1 cellular context compared by ENCODE assay signal in genomic region chr14:99872786-99873440, GRCh38.
TF ChIP-seq lines count a peak whose summit lies in the region.

No MANE protein-coding gene starts in this region.

TF ChIP-seq in HEK293, 187 proteins besides CTCF, POLR2A, EP300 and RAD21 (continued from another document):
- TF ChIP-seq PRDM10 (tag by site-specific recombination; IDR thresholded peaks at IDR 0.05) (0 out of 2 replicates have a peak, but pooled peaks have one; percentile 11), GLI2 (tag by site-specific recombination; IDR thresholded peaks at IDR 0.05; ENCODE audit: borderline replicate concordance, low read depth) (peak; percentile 7; the same call in 1 of the 2 replicates), ZBTB17 (tag by site-specific recombination; IDR thresholded peaks at IDR 0.05) (peak; percentile 74), INSM2 (tag by site-specific recombination; IDR thresholded peaks at IDR 0.05) (0 out of 2 replicates have a peak, but pooled peaks have one; percentile 13), ZNF174 (tag by site-specific recombination; IDR thresholded peaks at IDR 0.05) (no peak), GFI1B (tag by site-specific recombination; IDR thresholded peaks at IDR 0.05) (peak; percentile 79), PBX3 (CRISPR knock-in tag; IDR thresholded peaks at IDR 0.05) (no peak), MZF1 (tag by site-specific recombination; IDR thresholded peaks at IDR 0.05; ENCODE audit: borderline replicate concordance) (peak; percentile 91; the same call in 1 of the 2 replicates), PRDM4 (tag by site-specific recombination; IDR thresholded peaks at IDR 0.05) (peak; percentile 68), ZBTB6 (tag by site-specific recombination; IDR thresholded peaks at IDR 0.05) (no peak), IKZF3 (tag by site-specific recombination; IDR thresholded peaks at IDR 0.05) (peak; percentile 65)
